12 cellular contexts compared by ENCODE assay signal in genomic region chr1:205961405-205961804, GRCh38. TPM values are rescaled to one million over a fixed set of nuclear protein-coding genes. Genes with fewer than 3 reads are reported as not detected.
A peak's percentile ranks its signal among the peaks of the same experiment; 100 is the strongest.
DNase-seq lines count a peak whose midpoint lies in the region; ATAC-seq and TF ChIP-seq lines count a peak whose summit lies in the region.
"Had no signal": no experiment of that assay in that cellular context is flagged by ENCODE, and none has a peak within 500 bp of the region (broad histone marks: within the 10 kb centered on the region; RNA-seq: fewer than 3 reads in every experiment).

No MANE protein-coding gene starts in this region.

- ATAC-seq in activated T-helper 17 cell treated with anti-CD3 and anti-CD28 coated beads, Interleukin-2, amount 50 U/mL, for 72 hours (replicated peaks) = peak; percentile 71
- ATAC-seq in HG02938 (IDR thresholded peaks at IDR 0.05; ENCODE audit: unreplicated experiment) = no peak

- peaks cover 6% of the 10 kb centered on the region for H3K4me1 ChIP-seq in vagina

- peak; percentile 78 for DNase-seq in activated CD4-positive, alpha-beta T cell treated with anti-CD3 and anti-CD28 coated beads, Interleukin-2, amount 10 ng/mL, durations not matched to agents 24 days and 14 days
- no peak for DNase-seq in activated CD4-positive, alpha-beta T cell treated with anti-CD3 and anti-CD28 coated beads, Interleukin-2, amount 50 U/mL, for 4 hours
- peak; percentile 24 for DNase-seq in GM19238 (ENCODE audit: insufficient read length, low spot score)
- DNase-seq in neural crest cell (ENCODE audit: low read depth, low spot score) = no peak
- DNase-seq in dedifferentiated amniotic fluid mesenchymal stem cell (ENCODE audit: extremely low spot score) = no peak
- no peak for DNase-seq in vagina (ENCODE audit: extremely low spot score in 2 of 2)
- DNase-seq: T1000 had no signal

- H3K27me3 ChIP-seq in vagina = no peaks in the 10 kb centered on the region
- H3K27me3 ChIP-seq: neural progenitor cell had no signal

- H3K36me3 ChIP-seq in vagina = no peaks in the 10 kb centered on the region
- H3K36me3 ChIP-seq: MG63, neural progenitor cell had no signal

- H3K27ac ChIP-seq in vagina = no peak overlapping the region
- H3K27ac ChIP-seq: neural progenitor cell had no signal

- no peaks in the 10 kb centered on the region for H3K9me3 Mint-ChIP-seq in activated CD4-positive, alpha-beta T cell treated with anti-CD3 and anti-CD28 coated beads, Interleukin-2, amount 10 ng/mL, durations not matched to agents 24 days and 14 days
- no peaks in the 10 kb centered on the region for H3K9me3 Mint-ChIP-seq in activated T-helper 17 cell treated with anti-CD3 and anti-CD28 coated beads, Interleukin-2, amount 50 U/mL, for 72 hours
- H3K9me3 Mint-ChIP-seq in neural crest cell = no peaks in the 10 kb centered on the region
- H3K9me3 Mint-ChIP-seq: neural progenitor cell had no signal

- peaks cover 18% of the 10 kb centered on the region for H3K27me3 Mint-ChIP-seq in activated CD4-positive, alpha-beta T cell treated with anti-CD3 and anti-CD28 coated beads, Interleukin-2, amount 10 ng/mL, durations not matched to agents 24 days and 14 days
- peaks cover 29% of the 10 kb centered on the region for H3K27me3 Mint-ChIP-seq in activated T-helper 17 cell treated with anti-CD3 and anti-CD28 coated beads, Interleukin-2, amount 50 U/mL, for 72 hours
- H3K27me3 Mint-ChIP-seq in neural crest cell (ENCODE audit: low read depth) = peaks cover 2% of the 10 kb centered on the region

- TF ChIP-seq CTCF in neural crest cell (conservative IDR thresholded peaks at IDR 0.05) (no peak), vagina (IDR thresholded peaks at IDR 0.05) (no peak)

- H3K36me3 Mint-ChIP-seq in activated CD4-positive, alpha-beta T cell treated with anti-CD3 and anti-CD28 coated beads, Interleukin-2, amount 10 ng/mL, durations not matched to agents 24 days and 14 days (ENCODE audit: low read depth) = no peaks in the 10 kb centered on the region
- H3K36me3 Mint-ChIP-seq in activated T-helper 17 cell treated with anti-CD3 and anti-CD28 coated beads, Interleukin-2, amount 50 U/mL, for 72 hours (ENCODE audit: low read depth) = no peaks in the 10 kb centered on the region
- H3K36me3 Mint-ChIP-seq in neural crest cell (ENCODE audit: low read depth) = no peaks in the 10 kb centered on the region
- H3K36me3 Mint-ChIP-seq: neural progenitor cell had no signal

- intact Hi-C loops in activated CD4-positive, alpha-beta T cell treated with anti-CD3 and anti-CD28 coated beads, Interleukin-2, amount 10 ng/mL, durations not matched to agents 24 days and 14 days (cut with micrococcal nuclease) = no loop called here
- intact Hi-C loops in vagina (cut with DNase I) = no loop called here

- no peak overlapping the region for H3K4me3 Mint-ChIP-seq in activated CD4-positive, alpha-beta T cell treated with anti-CD3 and anti-CD28 coated beads, Interleukin-2, amount 10 ng/mL, durations not matched to agents 24 days and 14 days
- H3K4me3 Mint-ChIP-seq in activated T-helper 17 cell treated with anti-CD3 and anti-CD28 coated beads, Interleukin-2, amount 50 U/mL, for 72 hours = no peak overlapping the region
- no peak overlapping the region for H3K4me3 Mint-ChIP-seq in neural crest cell
- H3K4me3 Mint-ChIP-seq: neural progenitor cell had no signal

- H3K9me3 ChIP-seq in vagina = no peaks in the 10 kb centered on the region
- H3K9me3 ChIP-seq: MG63 had no signal

- peaks cover 14% of the 10 kb centered on the region for H3K4me1 Mint-ChIP-seq in activated CD4-positive, alpha-beta T cell treated with anti-CD3 and anti-CD28 coated beads, Interleukin-2, amount 10 ng/mL, durations not matched to agents 24 days and 14 days
- H3K4me1 Mint-ChIP-seq in activated T-helper 17 cell treated with anti-CD3 and anti-CD28 coated beads, Interleukin-2, amount 50 U/mL, for 72 hours = peaks cover 5% of the 10 kb centered on the region
- peaks cover 29% of the 10 kb centered on the region for H3K4me1 Mint-ChIP-seq in neural crest cell

- no peak for TF ChIP-seq POLR2A in vagina (IDR thresholded peaks at IDR 0.05)

- no peak overlapping the region for H3K4me3 ChIP-seq in vagina
- H3K4me3 ChIP-seq: MG63, neural progenitor cell had no signal

- H3K27ac Mint-ChIP-seq in activated CD4-positive, alpha-beta T cell treated with anti-CD3 and anti-CD28 coated beads, Interleukin-2, amount 10 ng/mL, durations not matched to agents 24 days and 14 days = peak overlapping the region; percentile 69
- H3K27ac Mint-ChIP-seq in activated T-helper 17 cell treated with anti-CD3 and anti-CD28 coated beads, Interleukin-2, amount 50 U/mL, for 72 hours = peak overlapping the region; percentile 12
- peak overlapping the region; percentile 62 for H3K27ac Mint-ChIP-seq in neural crest cell (ENCODE audit: unreplicated experiment)
- H3K27ac Mint-ChIP-seq: neural progenitor cell had no signal

RNA-seq across cellular contexts. Expression of gene SLC26A9, which starts 18.1 kb away (rescaled TPM):
- not detected in 2 replicates for total RNA-seq in activated CD4-positive, alpha-beta T cell treated with anti-CD3 and anti-CD28 coated beads, Interleukin-2, amount 10 ng/mL, durations not matched to agents 24 days and 14 days
- total RNA-seq in activated T-helper 17 cell treated with anti-CD3 and anti-CD28 coated beads, Interleukin-2, amount 50 U/mL, for 72 hours = not detected
- total RNA-seq in neural crest cell (0.16 TPM in 1 of 2 replicates, not detected in the other), vagina (0.74 TPM)
- total RNA-seq: urinary bladder had no signal

RNA-seq across cellular contexts. Expression of gene RAB7B, which starts 41.8 kb away (rescaled TPM):
- total RNA-seq in activated CD4-positive, alpha-beta T cell treated with anti-CD3 and anti-CD28 coated beads, Interleukin-2, amount 10 ng/mL, durations not matched to agents 24 days and 14 days = not detected in 2 replicates
- not detected for total RNA-seq in activated T-helper 17 cell treated with anti-CD3 and anti-CD28 coated beads, Interleukin-2, amount 50 U/mL, for 72 hours
- total RNA-seq in neural crest cell (4.4 and 4.5 TPM in 2 replicates), vagina (6.1 TPM)

Comparison
In these comparisons a context has a peak if more than half of its experiments do, and no peak if none do; other contexts are left out.
1. DNase-seq: peak in activated CD4-positive, alpha-beta T cell treated with anti-CD3 and anti-CD28 coated beads, Interleukin-2, amount 10 ng/mL, durations not matched to agents 24 days and 14 days (single experiment) and GM19238 (single experiment); none in activated CD4-positive, alpha-beta T cell treated with anti-CD3 and anti-CD28 coated beads, Interleukin-2, amount 50 U/mL, for 4 hours (0 of 2), neural crest cell (single experiment), dedifferentiated amniotic fluid mesenchymal stem cell (single experiment) and vagina (0 of 2).
2. H3K27ac Mint-ChIP-seq: peak in every context shown above with its lines; median percentile 69 in activated CD4-positive, alpha-beta T cell treated with anti-CD3 and anti-CD28 coated beads, Interleukin-2, amount 10 ng/mL, durations not matched to agents 24 days and 14 days; 62 in neural crest cell; 12 in activated T-helper 17 cell treated with anti-CD3 and anti-CD28 coated beads, Interleukin-2, amount 50 U/mL, for 72 hours.